Comparison of ENCODE assay signal across 2 cellular contexts in genomic region chr10:95416270-95416669, GRCh38.
TF ChIP-seq lines count a peak whose summit lies in the region.

No MANE protein-coding gene starts in this region.

TF ChIP-seq in liver, 16 proteins besides CTCF, POLR2A, EP300 and RAD21:
- TF ChIP-seq NR2F2 (IDR thresholded peaks at IDR 0.05) (no peak), TAF1 (conservative IDR thresholded peaks at IDR 0.05) (no peak), EGR1 (IDR thresholded peaks at IDR 0.05; ENCODE audit: low read depth in 2 of 2) (no peak), YY1 (IDR thresholded peaks at IDR 0.05) (no peak), FOXA2 (IDR thresholded peaks at IDR 0.05) (no peak), HNF4A (conservative IDR thresholded peaks at IDR 0.05) (no peak), REST (IDR thresholded peaks at IDR 0.05) (no peak), RXRA (IDR thresholded peaks at IDR 0.05) (no peak)
TF ChIP-seq in liver: peak in this region for 0.

TF ChIP-seq in HepG2, 621 proteins besides CTCF, POLR2A, EP300 and RAD21:
- TF ChIP-seq TEF (CRISPR knock-in tag; IDR thresholded peaks at IDR 0.05) (no peak), ZNF232 (CRISPR knock-in tag; IDR thresholded peaks at IDR 0.05; ENCODE audit: borderline replicate concordance) (no peak), HNRNPK (IDR thresholded peaks at IDR 0.05; ENCODE audit: low read depth, low read length, poor library complexity, severe bottlenecking) (no peak), ATF6 (CRISPR knock-in tag; conservative IDR thresholded peaks at IDR 0.05) (no peak), THRA (CRISPR knock-in tag; IDR thresholded peaks at IDR 0.05; ENCODE audit: borderline replicate concordance) (no peak), ZNF121 (CRISPR knock-in tag; IDR thresholded peaks at IDR 0.05) (no peak), ZBTB3 (CRISPR knock-in tag; IDR thresholded peaks at IDR 0.05; ENCODE audit: borderline replicate concordance, low read depth) (no peak), NFIC (IDR thresholded peaks at IDR 0.05; ENCODE audit: low read length) (no peak), REPIN1 (CRISPR knock-in tag; IDR thresholded peaks at IDR 0.05; ENCODE audit: borderline replicate concordance, low read depth) (no peak)
